In the genomic region with DNA sequence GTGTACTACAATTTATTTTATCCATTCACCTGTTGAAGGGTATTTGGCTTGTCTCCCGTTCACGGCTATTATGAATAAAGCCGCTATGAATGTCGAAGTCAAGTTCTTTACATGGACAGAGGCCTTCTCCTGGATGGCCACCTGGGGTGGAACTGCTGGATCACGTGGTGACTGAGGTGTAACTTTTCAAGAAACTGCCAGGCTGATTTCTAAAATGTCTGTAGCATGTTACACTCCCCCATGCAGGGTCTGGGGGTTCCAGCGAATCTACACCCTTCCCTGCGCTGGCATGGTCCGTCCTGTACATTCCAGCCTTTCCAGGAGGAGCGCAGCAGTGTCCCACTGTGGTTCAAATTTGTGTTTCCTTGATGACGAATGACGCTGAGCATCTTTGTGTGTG, we compare ENCODE assay signal across 1 cellular context.
TF ChIP-seq lines count a peak whose summit lies in the region.

No MANE protein-coding gene starts in this region.

TF ChIP-seq in K562, 482 proteins besides CTCF, POLR2A, EP300 and RAD21 (continued from another document):
- TF ChIP-seq NEUROD1 (IDR thresholded peaks at IDR 0.05; ENCODE audit: borderline replicate concordance, low read depth, low read length, partially characterized antibody) (no peak), NELFE (IDR thresholded peaks at IDR 0.05; ENCODE audit: insufficient read depth, insufficient read length) (no peak), HEY1 (CRISPR knock-in tag; IDR thresholded peaks at IDR 0.05; ENCODE audit: borderline replicate concordance) (no peak), SLC30A9 (CRISPR knock-in tag; IDR thresholded peaks at IDR 0.05) (no peak), MED1 (CRISPR knock-in tag; IDR thresholded peaks at IDR 0.05; ENCODE audit: borderline replicate concordance) (no peak), USF1 (CRISPR knock-in tag; IDR thresholded peaks at IDR 0.05) (peak; percentile 57)
